In the genomic region with DNA sequence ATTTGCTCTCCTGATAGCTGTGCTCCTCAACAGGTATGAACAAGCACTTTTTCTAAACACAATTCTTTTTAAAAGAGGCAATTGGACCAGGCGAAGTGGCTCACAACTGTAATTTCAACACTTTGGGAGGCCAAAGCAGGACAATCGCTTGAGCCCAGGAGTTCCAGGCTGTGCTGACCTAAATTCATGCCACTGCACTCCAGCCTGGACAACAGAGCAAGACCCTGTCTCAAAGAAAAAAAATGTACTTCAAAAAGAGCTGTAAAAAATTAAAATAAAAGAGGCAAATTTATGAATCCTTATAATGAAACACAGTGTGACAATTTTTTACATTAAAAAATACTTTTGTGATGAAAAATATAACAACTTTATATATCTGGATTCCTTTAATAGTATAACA, we compare ENCODE assay signal across 1 cellular context.
TF ChIP-seq lines count a peak whose summit lies in the region.

No MANE protein-coding gene starts in this region.

TF ChIP-seq in HepG2, 621 proteins besides CTCF, POLR2A, EP300 and RAD21 (continued from another document):
- TF ChIP-seq, protein P1, sequence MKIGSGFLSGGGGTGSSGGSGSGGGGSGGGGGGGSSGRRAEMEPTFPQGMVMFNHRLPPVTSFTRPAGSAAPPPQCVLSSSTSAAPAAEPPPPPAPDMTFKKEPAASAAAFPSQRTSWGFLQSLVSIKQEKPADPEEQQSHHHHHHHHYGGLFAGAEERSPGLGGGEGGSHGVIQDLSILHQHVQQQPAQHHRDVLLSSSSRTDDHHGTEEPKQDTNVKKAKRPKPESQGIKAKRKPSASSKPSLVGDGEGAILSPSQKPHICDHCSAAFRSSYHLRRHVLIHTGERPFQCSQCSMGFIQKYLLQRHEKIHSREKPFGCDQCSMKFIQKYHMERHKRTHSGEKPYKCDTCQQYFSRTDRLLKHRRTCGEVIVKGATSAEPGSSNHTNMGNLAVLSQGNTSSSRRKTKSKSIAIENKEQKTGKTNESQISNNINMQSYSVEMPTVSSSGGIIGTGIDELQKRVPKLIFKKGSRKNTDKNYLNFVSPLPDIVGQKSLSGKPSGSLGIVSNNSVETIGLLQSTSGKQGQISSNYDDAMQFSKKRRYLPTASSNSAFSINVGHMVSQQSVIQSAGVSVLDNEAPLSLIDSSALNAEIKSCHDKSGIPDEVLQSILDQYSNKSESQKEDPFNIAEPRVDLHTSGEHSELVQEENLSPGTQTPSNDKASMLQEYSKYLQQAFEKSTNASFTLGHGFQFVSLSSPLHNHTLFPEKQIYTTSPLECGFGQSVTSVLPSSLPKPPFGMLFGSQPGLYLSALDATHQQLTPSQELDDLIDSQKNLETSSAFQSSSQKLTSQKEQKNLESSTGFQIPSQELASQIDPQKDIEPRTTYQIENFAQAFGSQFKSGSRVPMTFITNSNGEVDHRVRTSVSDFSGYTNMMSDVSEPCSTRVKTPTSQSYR (CRISPR knock-in tag; IDR thresholded peaks at IDR 0.05; ENCODE audit: borderline replicate concordance) = no peak
- TF ChIP-seq, protein P2, sequence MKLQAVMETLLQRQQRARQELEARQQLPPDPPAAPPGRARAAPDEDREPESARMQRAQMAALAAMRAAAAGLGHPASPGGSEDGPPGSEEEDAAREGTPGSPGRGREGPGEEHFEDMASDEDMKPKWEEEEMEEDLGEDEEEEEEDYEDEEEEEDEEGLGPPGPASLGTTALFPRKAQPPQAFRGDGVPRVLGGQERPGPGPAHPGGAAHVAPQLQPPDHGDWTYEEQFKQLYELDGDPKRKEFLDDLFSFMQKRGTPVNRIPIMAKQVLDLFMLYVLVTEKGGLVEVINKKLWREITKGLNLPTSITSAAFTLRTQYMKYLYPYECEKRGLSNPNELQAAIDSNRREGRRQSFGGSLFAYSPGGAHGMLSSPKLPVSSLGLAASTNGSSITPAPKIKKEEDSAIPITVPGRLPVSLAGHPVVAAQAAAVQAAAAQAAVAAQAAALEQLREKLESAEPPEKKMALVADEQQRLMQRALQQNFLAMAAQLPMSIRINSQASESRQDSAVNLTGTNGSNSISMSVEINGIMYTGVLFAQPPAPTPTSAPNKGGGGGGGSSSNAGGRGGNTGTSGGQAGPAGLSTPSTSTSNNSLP (IDR thresholded peaks at IDR 0.05; ENCODE audit: low read depth, low read length) = no peak
- TF ChIP-seq, protein P3, sequence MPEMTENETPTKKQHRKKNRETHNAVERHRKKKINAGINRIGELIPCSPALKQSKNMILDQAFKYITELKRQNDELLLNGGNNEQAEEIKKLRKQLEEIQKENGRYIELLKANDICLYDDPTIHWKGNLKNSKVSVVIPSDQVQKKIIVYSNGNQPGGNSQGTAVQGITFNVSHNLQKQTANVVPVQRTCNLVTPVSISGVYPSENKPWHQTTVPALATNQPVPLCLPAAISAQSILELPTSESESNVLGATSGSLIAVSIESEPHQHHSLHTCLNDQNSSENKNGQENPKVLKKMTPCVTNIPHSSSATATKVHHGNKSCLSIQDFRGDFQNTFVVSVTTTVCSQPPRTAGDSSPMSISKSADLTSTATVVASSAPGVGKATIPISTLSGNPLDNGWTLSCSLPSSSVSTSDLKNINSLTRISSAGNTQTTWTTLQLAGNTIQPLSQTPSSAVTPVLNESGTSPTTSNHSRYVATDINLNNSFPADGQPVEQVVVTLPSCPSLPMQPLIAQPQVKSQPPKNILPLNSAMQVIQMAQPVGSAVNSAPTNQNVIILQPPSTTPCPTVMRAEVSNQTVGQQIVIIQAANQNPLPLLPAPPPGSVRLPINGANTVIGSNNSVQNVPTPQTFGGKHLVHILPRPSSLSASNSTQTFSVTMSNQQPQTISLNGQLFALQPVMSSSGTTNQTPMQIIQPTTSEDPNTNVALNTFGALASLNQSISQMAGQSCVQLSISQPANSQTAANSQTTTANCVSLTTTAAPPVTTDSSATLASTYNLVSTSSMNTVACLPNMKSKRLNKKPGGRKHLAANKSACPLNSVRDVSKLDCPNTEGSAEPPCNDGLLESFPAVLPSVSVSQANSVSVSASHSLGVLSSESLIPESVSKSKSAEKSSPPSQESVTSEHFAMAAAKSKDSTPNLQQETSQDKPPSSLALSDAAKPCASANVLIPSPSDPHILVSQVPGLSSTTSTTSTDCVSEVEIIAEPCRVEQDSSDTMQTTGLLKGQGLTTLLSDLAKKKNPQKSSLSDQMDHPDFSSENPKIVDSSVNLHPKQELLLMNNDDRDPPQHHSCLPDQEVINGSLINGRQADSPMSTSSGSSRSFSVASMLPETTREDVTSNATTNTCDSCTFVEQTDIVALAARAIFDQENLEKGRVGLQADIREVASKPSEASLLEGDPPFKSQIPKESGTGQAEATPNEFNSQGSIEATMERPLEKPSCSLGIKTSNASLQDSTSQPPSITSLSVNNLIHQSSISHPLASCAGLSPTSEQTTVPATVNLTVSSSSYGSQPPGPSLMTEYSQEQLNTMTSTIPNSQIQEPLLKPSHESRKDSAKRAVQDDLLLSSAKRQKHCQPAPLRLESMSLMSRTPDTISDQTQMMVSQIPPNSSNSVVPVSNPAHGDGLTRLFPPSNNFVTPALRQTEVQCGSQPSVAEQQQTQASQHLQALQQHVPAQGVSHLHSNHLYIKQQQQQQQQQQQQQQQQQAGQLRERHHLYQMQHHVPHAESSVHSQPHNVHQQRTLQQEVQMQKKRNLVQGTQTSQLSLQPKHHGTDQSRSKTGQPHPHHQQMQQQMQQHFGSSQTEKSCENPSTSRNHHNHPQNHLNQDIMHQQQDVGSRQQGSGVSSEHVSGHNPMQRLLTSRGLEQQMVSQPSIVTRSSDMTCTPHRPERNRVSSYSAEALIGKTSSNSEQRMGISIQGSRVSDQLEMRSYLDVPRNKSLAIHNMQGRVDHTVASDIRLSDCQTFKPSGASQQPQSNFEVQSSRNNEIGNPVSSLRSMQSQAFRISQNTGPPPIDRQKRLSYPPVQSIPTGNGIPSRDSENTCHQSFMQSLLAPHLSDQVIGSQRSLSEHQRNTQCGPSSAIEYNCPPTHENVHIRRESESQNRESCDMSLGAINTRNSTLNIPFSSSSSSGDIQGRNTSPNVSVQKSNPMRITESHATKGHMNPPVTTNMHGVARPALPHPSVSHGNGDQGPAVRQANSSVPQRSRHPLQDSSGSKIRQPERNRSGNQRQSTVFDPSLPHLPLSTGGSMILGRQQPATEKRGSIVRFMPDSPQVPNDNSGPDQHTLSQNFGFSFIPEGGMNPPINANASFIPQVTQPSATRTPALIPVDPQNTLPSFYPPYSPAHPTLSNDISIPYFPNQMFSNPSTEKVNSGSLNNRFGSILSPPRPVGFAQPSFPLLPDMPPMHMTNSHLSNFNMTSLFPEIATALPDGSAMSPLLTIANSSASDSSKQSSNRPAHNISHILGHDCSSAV (CRISPR knock-in tag; IDR thresholded peaks at IDR 0.05; ENCODE audit: borderline replicate concordance) = no peak
- TF ChIP-seq, protein P4, sequence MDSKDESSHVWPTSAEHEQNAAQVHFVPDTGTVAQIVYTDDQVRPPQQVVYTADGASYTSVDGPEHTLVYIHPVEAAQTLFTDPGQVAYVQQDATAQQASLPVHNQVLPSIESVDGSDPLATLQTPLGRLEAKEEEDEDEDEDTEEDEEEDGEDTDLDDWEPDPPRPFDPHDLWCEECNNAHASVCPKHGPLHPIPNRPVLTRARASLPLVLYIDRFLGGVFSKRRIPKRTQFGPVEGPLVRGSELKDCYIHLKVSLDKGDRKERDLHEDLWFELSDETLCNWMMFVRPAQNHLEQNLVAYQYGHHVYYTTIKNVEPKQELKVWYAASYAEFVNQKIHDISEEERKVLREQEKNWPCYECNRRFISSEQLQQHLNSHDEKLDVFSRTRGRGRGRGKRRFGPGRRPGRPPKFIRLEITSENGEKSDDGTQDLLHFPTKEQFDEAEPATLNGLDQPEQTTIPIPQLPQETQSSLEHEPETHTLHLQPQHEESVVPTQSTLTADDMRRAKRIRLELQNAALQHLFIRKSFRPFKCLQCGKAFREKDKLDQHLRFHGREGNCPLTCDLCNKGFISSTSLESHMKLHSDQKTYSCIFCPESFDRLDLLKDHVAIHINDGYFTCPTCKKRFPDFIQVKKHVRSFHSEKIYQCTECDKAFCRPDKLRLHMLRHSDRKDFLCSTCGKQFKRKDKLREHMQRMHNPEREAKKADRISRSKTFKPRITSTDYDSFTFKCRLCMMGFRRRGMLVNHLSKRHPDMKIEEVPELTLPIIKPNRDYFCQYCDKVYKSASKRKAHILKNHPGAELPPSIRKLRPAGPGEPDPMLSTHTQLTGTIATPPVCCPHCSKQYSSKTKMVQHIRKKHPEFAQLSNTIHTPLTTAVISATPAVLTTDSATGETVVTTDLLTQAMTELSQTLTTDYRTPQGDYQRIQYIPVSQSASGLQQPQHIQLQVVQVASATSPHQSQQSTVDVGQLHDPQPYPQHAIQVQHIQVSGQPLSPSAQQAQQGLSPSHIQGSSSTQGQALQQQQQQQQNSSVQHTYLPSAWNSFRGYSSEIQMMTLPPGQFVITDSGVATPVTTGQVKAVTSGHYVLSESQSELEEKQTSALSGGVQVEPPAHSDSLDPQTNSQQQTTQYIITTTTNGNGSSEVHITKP (CRISPR knock-in tag; IDR thresholded peaks at IDR 0.05; ENCODE audit: low read depth) = no peak
- no peak for TF ChIP-seq HOXA5 (CRISPR knock-in tag; IDR thresholded peaks at IDR 0.05)
- TF ChIP-seq ETV5 (CRISPR knock-in tag; IDR thresholded peaks at IDR 0.05; ENCODE audit: borderline replicate concordance) = no peak
